Comparison of ENCODE assay signal across 23 cellular contexts in genomic region chr1:172647987-172648386, GRCh38. TPM values are rescaled to one million over a fixed set of nuclear protein-coding genes. Genes with fewer than 3 reads are reported as not detected.
A peak's percentile ranks its signal among the peaks of the same experiment; 100 is the strongest.
DNase-seq lines count a peak whose midpoint lies in the region; ATAC-seq lines count a peak whose summit lies in the region.
"Had no signal": no experiment of that assay in that cellular context is flagged by ENCODE, and none has a peak within 500 bp of the region (broad histone marks: within the 10 kb centered on the region; RNA-seq: fewer than 3 reads in every experiment).

No MANE protein-coding gene starts in this region.

- peaks cover 2% of the 10 kb centered on the region for H3K9me3 Mint-ChIP-seq in activated T-cell treated with anti-CD3 and anti-CD28 coated beads, Interleukin-2, amount 50 U/mL, for 24 hours
- H3K9me3 Mint-ChIP-seq in activated T-helper 17 cell treated with anti-CD3 and anti-CD28 coated beads, Interleukin-2, amount 50 U/mL, for 72 hours: no peaks in the 10 kb centered on the region

- WGBS in GM23248 (ENCODE audit: low coverage in 1 of 2, low lambda C conversion rate in 2 of 2, missing lambda C conversion rate in 2 of 2), 2 experiments: 72 to 79% methylated on average over 4 of the region's 4 CpGs

- H3K4me1 ChIP-seq in GM23248 (ENCODE audit: insufficient read depth): peaks cover 4% of the 10 kb centered on the region; the same call in 1 of the 2 replicates
- H3K4me1 ChIP-seq: Peyer's patch had no signal

- no peak overlapping the region for H3K4me2 ChIP-seq in GM23248 (ENCODE audit: unreplicated experiment)
- H3K4me2 ChIP-seq: KMS-11 had no signal

- no peaks in the 10 kb centered on the region for H3K36me3 Mint-ChIP-seq in activated T-cell treated with anti-CD3 and anti-CD28 coated beads, Interleukin-2, amount 50 U/mL, for 24 hours (ENCODE audit: low read depth)
- no peaks in the 10 kb centered on the region for H3K36me3 Mint-ChIP-seq in activated T-helper 17 cell treated with anti-CD3 and anti-CD28 coated beads, Interleukin-2, amount 50 U/mL, for 72 hours (ENCODE audit: low read depth)

- no peak overlapping the region for H3K4me3 Mint-ChIP-seq in activated T-cell treated with anti-CD3 and anti-CD28 coated beads, Interleukin-2, amount 50 U/mL, for 24 hours
- H3K4me3 Mint-ChIP-seq in activated T-helper 17 cell treated with anti-CD3 and anti-CD28 coated beads, Interleukin-2, amount 50 U/mL, for 72 hours: peak overlapping the region; percentile 6

- H4K20me1 ChIP-seq in GM23248 (ENCODE audit: insufficient read depth): no peaks in the 10 kb centered on the region

- peak overlapping the region; percentile 64 for H3K27ac Mint-ChIP-seq in activated T-cell treated with anti-CD3 and anti-CD28 coated beads, Interleukin-2, amount 50 U/mL, for 24 hours
- H3K27ac Mint-ChIP-seq in activated T-helper 17 cell treated with anti-CD3 and anti-CD28 coated beads, Interleukin-2, amount 50 U/mL, for 72 hours: no peak overlapping the region

- no peak for DNase-seq in activated T-cell treated with anti-CD3 and anti-CD28 coated beads, Interleukin-2, amount 50 U/mL, for 24 hours
- no peak for DNase-seq in activated T-cell treated with anti-CD3 and anti-CD28 coated beads, Interleukin-2, amount 50 U/mL, for 48 hours
- DNase-seq in GM23248 (peak; percentile 46), iris pigment epithelial cell (ENCODE audit: low read depth) (peak; percentile 18)
- DNase-seq: C1 segment of cervical spinal cord, DMS 273 treated with DMSO at 0.1 percent for 48 hours, GF-D8, MG63, NCI-H1105 treated with DMSO at 0.1 percent for 48 hours, NCI-H1694 treated with DMSO at 0.1 percent for 48 hours, NCI-H2107, NCI-H2227 treated with DMSO at 0.1 percent for 48 hours, NCI-H524 treated with DMSO at 0.1 percent for 48 hours, Peyer's patch had no signal

- H3K4me1 Mint-ChIP-seq in activated T-cell treated with anti-CD3 and anti-CD28 coated beads, Interleukin-2, amount 50 U/mL, for 24 hours (ENCODE audit: low read depth): peaks cover 55% of the 10 kb centered on the region
- peaks cover 38% of the 10 kb centered on the region for H3K4me1 Mint-ChIP-seq in activated T-helper 17 cell treated with anti-CD3 and anti-CD28 coated beads, Interleukin-2, amount 50 U/mL, for 72 hours

- no peaks in the 10 kb centered on the region for H3K27me3 ChIP-seq in GM23248 (replicated peaks; ENCODE audit: insufficient read depth)
- H3K27me3 ChIP-seq: MG63, Peyer's patch had no signal

- in situ Hi-C loops in GM23248 (cut with MboI): no loop called here

- ATAC-seq in activated T-helper 17 cell treated with anti-CD3 and anti-CD28 coated beads, Interleukin-2, amount 50 U/mL, for 72 hours (replicated peaks): no peak
- ATAC-seq in HG03175 (IDR thresholded peaks at IDR 0.05; ENCODE audit: unreplicated experiment) (no peak), HG03520 (IDR thresholded peaks at IDR 0.05; ENCODE audit: unreplicated experiment) (no peak), HG03039 (IDR thresholded peaks at IDR 0.05; ENCODE audit: unreplicated experiment) (no peak)
- ATAC-seq: Right ventricle myocardium inferior had no signal

- H3K27ac ChIP-seq in GM23248: 0 out of 2 replicates have a peak overlapping the region, but pooled peaks have one; percentile 19
- H3K27ac ChIP-seq: KMS-11, Peyer's patch had no signal

- no peaks in the 10 kb centered on the region for H3F3A ChIP-seq in GM23248 (ENCODE audit: insufficient read depth)

- no peaks in the 10 kb centered on the region for H3K36me3 ChIP-seq in GM23248 (ENCODE audit: low read depth)
- H3K36me3 ChIP-seq: MG63, Peyer's patch had no signal

- no peaks in the 10 kb centered on the region for H3K79me2 ChIP-seq in GM23248 (ENCODE audit: insufficient read depth)

- H3K9me2 ChIP-seq in GM23248 (ENCODE audit: insufficient read depth): no peaks in the 10 kb centered on the region

- no peak overlapping the region for H2AFZ ChIP-seq in GM23248

- H3K9me3 ChIP-seq in GM23248 (ENCODE audit: low read depth): no peaks in the 10 kb centered on the region
- H3K9me3 ChIP-seq: MG63, Peyer's patch had no signal

- peaks cover 6% of the 10 kb centered on the region for H3K27me3 Mint-ChIP-seq in activated T-cell treated with anti-CD3 and anti-CD28 coated beads, Interleukin-2, amount 50 U/mL, for 24 hours
- peaks cover 3% of the 10 kb centered on the region for H3K27me3 Mint-ChIP-seq in activated T-helper 17 cell treated with anti-CD3 and anti-CD28 coated beads, Interleukin-2, amount 50 U/mL, for 72 hours

- no peak overlapping the region for H3K9ac ChIP-seq in GM23248
- H3K9ac ChIP-seq: KMS-11 had no signal

- no peak overlapping the region for H3K4me3 ChIP-seq in GM23248
- H3K4me3 ChIP-seq: MG63, Peyer's patch had no signal

RNA-seq across cellular contexts. Expression of gene FASLG, which starts 10.9 kb away (rescaled TPM):
- not detected in 2 replicates for total RNA-seq in GM23248 (2014; rRNA removed; shearing (Covaris generic))
- not detected in 2 replicates for polyA plus RNA-seq in GM23248 (2016; fragmentation: Nextera tagmentation; extraction: Ambion mirVana)
- total RNA-seq in activated T-helper 17 cell treated with anti-CD3 and anti-CD28 coated beads, Interleukin-2, amount 50 U/mL, for 72 hours: 10 to 100 TPM in 1 of 2 donors, 1 to 10 TPM in 1; 2.7 to 11.3 TPM
- total RNA-seq: A673, Daoy, H1 had no signal
- polyA plus RNA-seq: H1 had no signal

Comparison
In these comparisons a context has a peak if more than half of its experiments do, and no peak if none do; other contexts are left out.
1. DNase-seq: peak in GM23248 (single experiment) and iris pigment epithelial cell (single experiment); none in activated T-cell treated with anti-CD3 and anti-CD28 coated beads, Interleukin-2, amount 50 U/mL, for 24 hours (single experiment) and activated T-cell treated with anti-CD3 and anti-CD28 coated beads, Interleukin-2, amount 50 U/mL, for 48 hours (0 of 2).